In the genomic region with DNA sequence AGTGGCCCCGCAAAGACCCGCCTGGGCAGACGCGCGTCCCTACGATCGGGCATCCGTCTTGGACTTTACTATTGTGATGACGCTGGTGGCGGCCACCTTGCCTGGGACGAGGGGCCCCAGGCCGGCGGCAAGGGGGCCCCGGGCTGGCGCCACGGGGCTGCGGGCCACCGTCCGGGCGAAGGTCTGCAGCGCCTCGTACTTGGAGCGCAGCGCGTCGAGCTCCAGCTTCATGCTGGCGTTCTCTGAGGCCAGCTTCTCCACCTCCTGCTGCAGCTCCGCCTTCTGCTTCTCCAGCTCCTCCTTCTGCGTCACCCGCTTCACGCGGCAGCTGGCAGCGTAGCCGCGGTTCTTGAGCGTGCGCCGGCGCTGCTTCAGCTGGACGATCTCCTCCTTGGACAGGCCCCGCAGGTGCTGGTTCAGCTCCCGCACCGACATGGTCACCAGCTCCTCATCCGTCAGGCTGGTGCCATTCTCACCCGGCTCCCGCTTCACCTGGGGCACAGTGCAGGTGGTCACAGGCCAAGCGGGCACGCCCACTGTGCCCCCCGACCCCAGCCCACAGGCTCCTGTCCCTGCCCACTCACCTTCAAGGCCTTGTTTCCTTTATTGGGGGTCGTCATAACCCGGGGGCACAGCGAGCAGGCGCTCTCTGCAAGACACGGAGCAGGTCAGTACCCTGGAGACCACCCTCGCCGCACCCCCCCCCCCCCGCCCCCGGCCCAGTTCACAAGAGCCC, we compare ENCODE assay signal across 11 cellular contexts. TPM values are rescaled to one million over a fixed set of nuclear protein-coding genes. Genes with fewer than 3 reads are reported as not detected.
DNase-seq lines count a peak whose midpoint lies in the region; FAIRE-seq and TF ChIP-seq lines count a peak whose summit lies in the region.
"Had no signal": no experiment of that assay in that cellular context is flagged by ENCODE, and none has a peak within 500 bp of the region (broad histone marks: within the 10 kb centered on the region; RNA-seq: fewer than 3 reads in every experiment).

No MANE protein-coding gene starts in this region.

- TF ChIP-seq POLR2A in Peyer's patch (IDR thresholded peaks at IDR 0.05) (no peak), GM12891 (IDR thresholded peaks at IDR 0.05; ENCODE audit: low read depth, low read length) (no peak)

- H3K9me3 ChIP-seq in CD8-positive, alpha-beta memory T cell (ENCODE audit: low read length), result no peaks in the 10 kb centered on the region
- H3K9me3 ChIP-seq in Peyer's patch (no peaks in the 10 kb centered on the region), esophagus (ENCODE audit: control insufficient read depth in 2 of 2, insufficient read depth in 1 of 2, low read depth in 1 of 2, low read length in 1 of 2) (no peaks in the 10 kb centered on the region)

- no peak overlapping the region for H3K27ac Mint-ChIP-seq in CD8-positive, alpha-beta memory T cell

- DNase-seq in CD8-positive, alpha-beta memory T cell, result no peak
- DNase-seq in Peyer's patch (no peak), retinal pigment epithelial cell (ENCODE audit: low read depth) (no peak), head of caudate nucleus (no peak), GM12891 (ENCODE audit: insufficient read length, low spot score) (no peak), AG08396 (ENCODE audit: low spot score) (no peak), NCI-H748 (lab: John Stamatoyannopoulos, UW; ENCODE audit: unreplicated experiment) (no peak)
- DNase-seq: activated T-cell treated with anti-CD3 and anti-CD28 coated beads, Interleukin-2, amount 50 U/mL, for 1 hour; NCI-H1436 had no signal

- H3K36me3 Mint-ChIP-seq in CD8-positive, alpha-beta memory T cell, result peaks cover 0 to 6% (median 0%) of the 10 kb centered on the region in 3 donors

- no peak overlapping the region for H3K4me3 ChIP-seq in CD8-positive, alpha-beta memory T cell (ENCODE audit: low read length)
- peak overlapping the region in 2 of 4 donors; percentile 30 to 39 for H3K4me3 ChIP-seq in Peyer's patch
- peak overlapping the region; percentile 12 to 38 for H3K4me3 ChIP-seq in esophagus (ENCODE audit: low read depth in 1 of 2, low read length in 2 of 2)
- peak overlapping the region; percentile 23 for H3K4me3 ChIP-seq in retinal pigment epithelial cell (ENCODE audit: low read length)

- H3K27ac ChIP-seq in CD8-positive, alpha-beta memory T cell (ENCODE audit: low read depth, low read length), result peak overlapping the region; percentile 43
- H3K27ac ChIP-seq in Peyer's patch (peak overlapping the region; percentile 27 to 100 (median 72)), esophagus (ENCODE audit: low read depth in 2 of 2, low read length in 1 of 2) (peak overlapping the region; percentile 81 to 90)

- no peaks in the 10 kb centered on the region for H3K9me3 Mint-ChIP-seq in CD8-positive, alpha-beta memory T cell
- H3K9me3 Mint-ChIP-seq: neural crest cell had no signal

- peaks cover 14 to 21% (median 19%) of the 10 kb centered on the region in 3 donors for H3K4me1 Mint-ChIP-seq in CD8-positive, alpha-beta memory T cell

- no peak for TF ChIP-seq CTCF in Peyer's patch (IDR thresholded peaks at IDR 0.05)
- no peak for TF ChIP-seq CTCF in retinal pigment epithelial cell (conservative IDR thresholded peaks at IDR 0.05; ENCODE audit: low read depth, low read length)

- 89 to 91% methylated on average over 53 to 58 of the region's 58 CpGs for WGBS in esophagus, 2 donors

- H3K36me3 ChIP-seq in CD8-positive, alpha-beta memory T cell (ENCODE audit: insufficient read depth, low read length), result no peaks in the 10 kb centered on the region
- peaks cover 0 to 22% (median 0%) of the 10 kb centered on the region in 3 donors for H3K36me3 ChIP-seq in Peyer's patch
- peaks cover 4 to 17% of the 10 kb centered on the region in 2 donors for H3K36me3 ChIP-seq in esophagus (ENCODE audit: control insufficient read depth in 2 of 2, insufficient read depth in 2 of 2, low read length in 1 of 2)

- intact Hi-C loops in head of caudate nucleus (cut with DNase I), result no loop called here

- peaks cover 29% of the 10 kb centered on the region for H3K4me1 ChIP-seq in CD8-positive, alpha-beta memory T cell (ENCODE audit: insufficient read depth, low read length)
- H3K4me1 ChIP-seq in Peyer's patch, result peaks cover 16 to 77% (median 18%) of the 10 kb centered on the region in 4 donors
- peaks cover 25 to 35% of the 10 kb centered on the region in 2 donors for H3K4me1 ChIP-seq in esophagus (ENCODE audit: control insufficient read depth in 2 of 2, insufficient read depth in 2 of 2, low read length in 1 of 2)

- H3K27me3 ChIP-seq in CD8-positive, alpha-beta memory T cell (ENCODE audit: insufficient read depth, low read length, poor library complexity, severe bottlenecking), result no peaks in the 10 kb centered on the region
- no peaks in the 10 kb centered on the region for H3K27me3 ChIP-seq in Peyer's patch
- H3K27me3 ChIP-seq in esophagus (ENCODE audit: control insufficient read depth in 1 of 2, insufficient read depth in 2 of 2, low read length in 2 of 2), result no peaks in the 10 kb centered on the region

- FAIRE-seq in GM12891 (lab: Jason Lieb, UNC), result no peak

- POLR2A ChIA-PET in CD8-positive, alpha-beta memory T cell (lab: Charles Lee), result no interaction called here

- peak overlapping the region in 1 of 7 donors; percentile 61 for H3K4me3 Mint-ChIP-seq in CD8-positive, alpha-beta memory T cell

- CTCF ChIA-PET in CD8-positive, alpha-beta memory T cell (lab: Charles Lee), result no interaction called here

- peaks cover 0 to 2% of the 10 kb centered on the region in 2 donors for H3K27me3 Mint-ChIP-seq in CD8-positive, alpha-beta memory T cell

TF ChIP-seq in GM12891, 5 proteins besides CTCF, POLR2A, EP300 and RAD21:
- no peak for TF ChIP-seq PAX5 (IDR thresholded peaks at IDR 0.05; ENCODE audit: insufficient read depth, low read length, severe bottlenecking)
- TF ChIP-seq SPI1 (IDR thresholded peaks at IDR 0.05; ENCODE audit: low read depth, low read length), result no peak
- TF ChIP-seq TAF1 (IDR thresholded peaks at IDR 0.05; ENCODE audit: low read depth, low read length), result no peak
- TF ChIP-seq POLR2AphosphoS5 (IDR thresholded peaks at IDR 0.05; ENCODE audit: low read depth, low read length), result no peak
- TF ChIP-seq POU2F2 (IDR thresholded peaks at IDR 0.05; ENCODE audit: low read depth, low read length), result no peak

RNA-seq across cellular contexts. Expression of gene SIRT7, which starts 4.8 kb away (rescaled TPM):
- total RNA-seq in CD8-positive, alpha-beta memory T cell, result 10 to 100 TPM; 41.4 to 41.7 TPM
- 40.1 TPM for polyA plus RNA-seq in CD8-positive, alpha-beta memory T cell
- total RNA-seq in Peyer's patch, result 100 to 1,000 TPM in 2 of 4 donors, 10 to 100 TPM in 2; 82.5 to 130 (median 112) TPM
- polyA plus RNA-seq in esophagus, result 10 to 100 TPM; 64.9 to 84.0 TPM
- 26.2 TPM for polyA plus RNA-seq in GM12891 (2012; ENCODE audit: low read depth, missing spikeins)

RNA-seq across cellular contexts. Expression of gene MAFG, which starts 4.8 kb away (rescaled TPM):
- total RNA-seq in CD8-positive, alpha-beta memory T cell, result 10 to 100 TPM; 28.4 to 34.7 TPM
- polyA plus RNA-seq in CD8-positive, alpha-beta memory T cell, result 2.5 TPM
- 10 to 100 TPM; 19.8 to 38.3 (median 34.4) TPM for total RNA-seq in Peyer's patch
- 10 to 100 TPM; 10.3 to 11.9 TPM for polyA plus RNA-seq in esophagus
- 12.1 TPM for polyA plus RNA-seq in GM12891 (2012; ENCODE audit: low read depth, missing spikeins)

RNA-seq across cellular contexts. Expression of gene PCYT2, which starts 11.5 kb away (rescaled TPM):
- total RNA-seq in CD8-positive, alpha-beta memory T cell, result 10 to 100 TPM; 30.3 to 31.6 TPM
- 35.7 TPM for polyA plus RNA-seq in CD8-positive, alpha-beta memory T cell
- total RNA-seq in Peyer's patch, result 100 to 1,000 TPM in 3 of 4 donors, 10 to 100 TPM in 1; 67.7 to 297 (median 179) TPM
- 10 to 100 TPM; 23.1 to 46.5 TPM for polyA plus RNA-seq in esophagus
- polyA plus RNA-seq in GM12891 (2012; ENCODE audit: low read depth, missing spikeins), result 20.2 TPM

RNA-seq across cellular contexts. Expression of gene PYCR1, which starts 14.4 kb away (rescaled TPM):
- 100 to 1,000 TPM; 128 to 138 TPM for total RNA-seq in CD8-positive, alpha-beta memory T cell
- 0.63 TPM for polyA plus RNA-seq in CD8-positive, alpha-beta memory T cell
- total RNA-seq in Peyer's patch, result 10 to 100 TPM in 3 of 4 donors, 1 to 10 TPM in 1; 2.4 to 21.5 (median 20.2) TPM
- polyA plus RNA-seq in esophagus, result 10 to 100 TPM in 1 of 2 donors, 1 to 10 TPM in 1; 6.5 to 18.1 TPM
- 48.3 TPM for polyA plus RNA-seq in GM12891 (2012; ENCODE audit: low read depth, missing spikeins)

RNA-seq across cellular contexts. Expression of gene NPB, which starts 20.7 kb away (rescaled TPM):
- total RNA-seq in CD8-positive, alpha-beta memory T cell, result under 1 TPM; 0.57 to 0.62 TPM
- polyA plus RNA-seq in CD8-positive, alpha-beta memory T cell, result not detected
- 1 to 10 TPM in 1 of 4 donors, under 1 TPM in 1, not detected in 2; 0.76 to 1.6 TPM for total RNA-seq in Peyer's patch
- polyA plus RNA-seq in esophagus, result under 1 TPM; 0.33 to 0.49 TPM
- polyA plus RNA-seq in GM12891 (2012; ENCODE audit: low read depth, missing spikeins), result not detected
